In genomic region chr19:57807541-57807940, GRCh38 we compare ENCODE assay signal across 13 cellular contexts.
"Had no signal": no experiment of that assay in that cellular context is flagged by ENCODE, and none has a peak within 500 bp of the region (broad histone marks: within the 10 kb centered on the region; RNA-seq: fewer than 3 reads in every experiment).

No MANE protein-coding gene starts in this region.

- DNase-seq: activated B cell treated with CpG ODN at 0.5 μM for 24 hours; activated CD4-positive, alpha-beta T cell treated with anti-CD3 and anti-CD28 coated beads, Interleukin-2, amount 10 ng/mL, durations not matched to agents 24 days and 14 days; activated naive CD4-positive, alpha-beta T cell treated with anti-CD3 and anti-CD28 coated beads, Interleukin-2, amount 50 U/mL, for 16 hours; activated T-cell treated with anti-CD3 and anti-CD28 coated beads for 4 hours; amniotic stem cell; naive B cell; nucleus accumbens; stimulated activated naive B cell treated with anti-CD40 and anti-IgM and Interleukin-4, amounts not matched to agents 10 μg/mL and 1 μg/mL and 100 μg/mL, for 72 hours; upper lobe of left lung had no signal

- ATAC-seq: activated T-helper 17 cell treated with anti-CD3 and anti-CD28 coated beads, Interleukin-2, amount 50 U/mL, for 72 hours; stimulated activated naive B cell treated with anti-CD40 and anti-IgM and Interleukin-4, amounts not matched to agents 10 μg/mL and 1 μg/mL and 100 μg/mL, for 72 hours had no signal

- H3K9me3 Mint-ChIP-seq: activated B cell treated with CpG ODN at 0.5 μM for 24 hours; activated CD4-positive, alpha-beta T cell treated with anti-CD3 and anti-CD28 coated beads, Interleukin-2, amount 10 ng/mL, durations not matched to agents 24 days and 14 days; activated T-helper 17 cell treated with anti-CD3 and anti-CD28 coated beads, Interleukin-2, amount 50 U/mL, for 72 hours; naive B cell; stimulated activated naive B cell treated with anti-CD40 and anti-IgM and Interleukin-4, amounts not matched to agents 10 μg/mL and 1 μg/mL and 100 μg/mL, for 72 hours; T-helper 1 cell treated with Interleukin-12 subunit alpha and Interleukin-12 subunit beta and Interleukin-4 antibody, amounts not matched to agents 30 μg/mL and 1 μg/mL, for 36 hours had no signal

- H3K27me3 ChIP-seq: right atrium auricular region, upper lobe of left lung had no signal

- H3K27me3 Mint-ChIP-seq: activated B cell treated with CpG ODN at 0.5 μM for 24 hours; activated CD4-positive, alpha-beta T cell treated with anti-CD3 and anti-CD28 coated beads, Interleukin-2, amount 10 ng/mL, durations not matched to agents 24 days and 14 days; activated T-helper 17 cell treated with anti-CD3 and anti-CD28 coated beads, Interleukin-2, amount 50 U/mL, for 72 hours; naive B cell; stimulated activated naive B cell treated with anti-CD40 and anti-IgM and Interleukin-4, amounts not matched to agents 10 μg/mL and 1 μg/mL and 100 μg/mL, for 72 hours had no signal

- H3K9me3 ChIP-seq: right atrium auricular region, upper lobe of left lung had no signal

- H3K4me3 Mint-ChIP-seq: activated B cell treated with CpG ODN at 0.5 μM for 24 hours; activated CD4-positive, alpha-beta T cell treated with anti-CD3 and anti-CD28 coated beads, Interleukin-2, amount 10 ng/mL, durations not matched to agents 24 days and 14 days; activated T-helper 17 cell treated with anti-CD3 and anti-CD28 coated beads, Interleukin-2, amount 50 U/mL, for 72 hours; naive B cell; stimulated activated naive B cell treated with anti-CD40 and anti-IgM and Interleukin-4, amounts not matched to agents 10 μg/mL and 1 μg/mL and 100 μg/mL, for 72 hours; T-helper 1 cell treated with Interleukin-12 subunit alpha and Interleukin-12 subunit beta and Interleukin-4 antibody, amounts not matched to agents 30 μg/mL and 1 μg/mL, for 36 hours had no signal

- H3K4me3 ChIP-seq: lung, right atrium auricular region, upper lobe of left lung had no signal

- H3K27ac ChIP-seq: right atrium auricular region, upper lobe of left lung had no signal

- H3K27ac Mint-ChIP-seq: activated B cell treated with CpG ODN at 0.5 μM for 24 hours; activated CD4-positive, alpha-beta T cell treated with anti-CD3 and anti-CD28 coated beads, Interleukin-2, amount 10 ng/mL, durations not matched to agents 24 days and 14 days; activated T-helper 17 cell treated with anti-CD3 and anti-CD28 coated beads, Interleukin-2, amount 50 U/mL, for 72 hours; stimulated activated naive B cell treated with anti-CD40 and anti-IgM and Interleukin-4, amounts not matched to agents 10 μg/mL and 1 μg/mL and 100 μg/mL, for 72 hours; T-helper 1 cell treated with Interleukin-12 subunit alpha and Interleukin-12 subunit beta and Interleukin-4 antibody, amounts not matched to agents 30 μg/mL and 1 μg/mL, for 36 hours had no signal
